In genomic region chr6:140380371-140381218, GRCh38 we compare ENCODE assay signal across 19 cellular contexts.
DNase-seq lines count a peak whose midpoint lies in the region; ATAC-seq, FAIRE-seq and TF ChIP-seq lines count a peak whose summit lies in the region.
"Had no signal": no experiment of that assay in that cellular context is flagged by ENCODE, and none has a peak within 500 bp of the region (broad histone marks: within the 10 kb centered on the region; RNA-seq: fewer than 3 reads in every experiment).

No MANE protein-coding gene starts in this region.

- no peaks in the 10 kb centered on the region for H3K4me1 ChIP-seq in CD4-positive, alpha-beta memory T cell (ENCODE audit: insufficient read depth, low read length)
- no peaks in the 10 kb centered on the region for H3K4me1 ChIP-seq in OCI-LY7 (ENCODE audit: insufficient read depth, low read length, poor library complexity, severe bottlenecking)
- H3K4me1 ChIP-seq: Caco-2 had no signal

- no peaks in the 10 kb centered on the region for H3K9me2 ChIP-seq in OCI-LY7 (ENCODE audit: insufficient read depth, low read length)

- H3K4me3 ChIP-seq in bronchial epithelial cell (ENCODE audit: low read depth, low read length) (no peak overlapping the region), OCI-LY7 (ENCODE audit: low read depth, low read length, poor library complexity, severe bottlenecking) (no peak overlapping the region)
- H3K4me3 ChIP-seq in CD4-positive, alpha-beta memory T cell (ENCODE audit: low read length in 2 of 2): no peak overlapping the region

- peak overlapping the region in 1 of 7 donors; percentile 4 for H3K27ac Mint-ChIP-seq in CD4-positive, alpha-beta memory T cell

- H4K20me1 ChIP-seq in OCI-LY7 (ENCODE audit: insufficient read depth, low read length): no peaks in the 10 kb centered on the region

- no peaks in the 10 kb centered on the region for H3K36me3 Mint-ChIP-seq in CD4-positive, alpha-beta memory T cell

- no peak overlapping the region for H3K4me2 ChIP-seq in OCI-LY7 (ENCODE audit: low read length)
- H3K4me2 ChIP-seq: KMS-11 had no signal

- peak; percentile 93 for ATAC-seq in left lobe of liver
- ATAC-seq: left colon had no signal

- H3K27me3 ChIP-seq in bronchial epithelial cell (ENCODE audit: control insufficient read depth, insufficient read depth, low read length): no peaks in the 10 kb centered on the region
- H3K27me3 ChIP-seq in CD4-positive, alpha-beta memory T cell (ENCODE audit: insufficient read depth, low read length): no peaks in the 10 kb centered on the region

- POLR2A ChIA-PET in CD4-positive, alpha-beta memory T cell (lab: Charles Lee; ENCODE audit: partially characterized antibody): no interaction called here
- POLR2A ChIA-PET in OCI-LY7 (lab: Charles Lee): no interaction called here

- no peak overlapping the region for H3K27ac ChIP-seq in CD4-positive, alpha-beta memory T cell (ENCODE audit: low read depth, low read length)
- no peak overlapping the region for H3K27ac ChIP-seq in OCI-LY7 (ENCODE audit: low read depth, low read length, poor library complexity, severe bottlenecking)
- H3K27ac ChIP-seq: KMS-11 had no signal

- H3K36me3 ChIP-seq in bronchial epithelial cell (ENCODE audit: control insufficient read depth, insufficient read depth, low read length): no peaks in the 10 kb centered on the region
- no peaks in the 10 kb centered on the region for H3K36me3 ChIP-seq in CD4-positive, alpha-beta memory T cell (ENCODE audit: insufficient read depth, low read length)
- no peaks in the 10 kb centered on the region for H3K36me3 ChIP-seq in OCI-LY7 (ENCODE audit: insufficient read depth, low read length)

- H3K9me3 Mint-ChIP-seq in CD4-positive, alpha-beta memory T cell: peaks cover 0 to 2% (median 1%) of the 10 kb centered on the region in 8 donors

- H3K79me2 ChIP-seq in OCI-LY7 (ENCODE audit: insufficient read depth, low read depth, low read length): no peaks in the 10 kb centered on the region

- no TSS peak for BruUV-seq in OCI-LY7 (replicated peaks; lab: Mats Ljungman, UMichigan)

- TF ChIP-seq CTCF in AG09319 (IDR thresholded peaks at IDR 0.05; ENCODE audit: low read depth, low read length): no peak
- no peak for TF ChIP-seq CTCF in bronchial epithelial cell (IDR thresholded peaks at IDR 0.05; ENCODE audit: insufficient read depth, low read length, severe bottlenecking)
- TF ChIP-seq CTCF in OCI-LY7 (conservative IDR thresholded peaks at IDR 0.05; ENCODE audit: low read length): no peak

- no peak overlapping the region for H3K4me3 Mint-ChIP-seq in CD4-positive, alpha-beta memory T cell

- peaks cover 4 to 5% of the 10 kb centered on the region in 2 donors for H3K27me3 Mint-ChIP-seq in CD4-positive, alpha-beta memory T cell

- DNase-seq in AG09319 (ENCODE audit: extremely low read depth, low read depth) (peak; percentile 49), LHCN-M2 (ENCODE audit: low read depth) (peak; percentile 24), bronchial epithelial cell (ENCODE audit: low read depth) (peak; percentile 83), left lobe of liver (ENCODE audit: low spot score) (no peak), OCI-LY7 (ENCODE audit: low spot score) (no peak), NCI-H345 treated with DMSO at 0.1 percent for 48 hours (lab: John Stamatoyannopoulos, UW; ENCODE audit: unreplicated experiment) (no peak)
- DNase-seq in CD4-positive, alpha-beta memory T cell: no peak
- DNase-seq in stimulated activated CD4-positive, alpha-beta T cell treated with anti-CD3 and anti-CD28 coated beads, Interleukin-12 subunit alpha, Interleukin-12 subunit beta, amount 100 ng/mL, for 4 hours: no peak
- DNase-seq: activated effector memory CD4-positive, alpha-beta T cell treated with Interleukin-2 at 50 U/mL for 16 hours; anterior cingulate cortex; Caco-2; GF-D8; hippocampal formation; left colon; NCI-H345; OCI-M1; stimulated activated naive CD4-positive, alpha-beta T cell treated with Interleukin-2 at 50 U/mL for 16 hours had no signal

- H2AFZ ChIP-seq in OCI-LY7 (ENCODE audit: low read length): no peak overlapping the region

- intact Hi-C loops in CD4-positive, alpha-beta memory T cell (cut with micrococcal nuclease): no loop called here
- intact Hi-C loops in OCI-LY7 (cut with micrococcal nuclease; ENCODE audit: unreplicated experiment): no loop called here

- no peak for FAIRE-seq in bronchial epithelial cell (lab: Jason Lieb, UNC)
- FAIRE-seq: colon had no signal

- no peaks in the 10 kb centered on the region for H3K4me1 Mint-ChIP-seq in CD4-positive, alpha-beta memory T cell

- no peaks in the 10 kb centered on the region for H3K9me3 ChIP-seq in CD4-positive, alpha-beta memory T cell (ENCODE audit: control insufficient read depth in 1 of 2, low read length in 2 of 2)
- no peaks in the 10 kb centered on the region for H3K9me3 ChIP-seq in OCI-LY7 (ENCODE audit: low read length)
- H3K9me3 ChIP-seq: Caco-2 had no signal

- CTCF ChIA-PET in CD4-positive, alpha-beta memory T cell (lab: Charles Lee; ENCODE audit: partially characterized antibody): no interaction called here
- CTCF ChIA-PET in OCI-LY7 (lab: Charles Lee; ENCODE audit: unreplicated experiment): no interaction called here

Comparison
In these comparisons a context has a peak if more than half of its experiments do, and no peak if none do; other contexts are left out.
1. DNase-seq: peak in AG09319 (single experiment), LHCN-M2 (single experiment) and bronchial epithelial cell (single experiment); none in left lobe of liver (single experiment), CD4-positive, alpha-beta memory T cell (0 of 5), OCI-LY7 (single experiment), stimulated activated CD4-positive, alpha-beta T cell treated with anti-CD3 and anti-CD28 coated beads, Interleukin-12 subunit alpha, Interleukin-12 subunit beta, amount 100 ng/mL, for 4 hours (single experiment) and NCI-H345 treated with DMSO at 0.1 percent for 48 hours (single experiment).